8 cellular contexts compared by ENCODE assay signal in the genomic region with DNA sequence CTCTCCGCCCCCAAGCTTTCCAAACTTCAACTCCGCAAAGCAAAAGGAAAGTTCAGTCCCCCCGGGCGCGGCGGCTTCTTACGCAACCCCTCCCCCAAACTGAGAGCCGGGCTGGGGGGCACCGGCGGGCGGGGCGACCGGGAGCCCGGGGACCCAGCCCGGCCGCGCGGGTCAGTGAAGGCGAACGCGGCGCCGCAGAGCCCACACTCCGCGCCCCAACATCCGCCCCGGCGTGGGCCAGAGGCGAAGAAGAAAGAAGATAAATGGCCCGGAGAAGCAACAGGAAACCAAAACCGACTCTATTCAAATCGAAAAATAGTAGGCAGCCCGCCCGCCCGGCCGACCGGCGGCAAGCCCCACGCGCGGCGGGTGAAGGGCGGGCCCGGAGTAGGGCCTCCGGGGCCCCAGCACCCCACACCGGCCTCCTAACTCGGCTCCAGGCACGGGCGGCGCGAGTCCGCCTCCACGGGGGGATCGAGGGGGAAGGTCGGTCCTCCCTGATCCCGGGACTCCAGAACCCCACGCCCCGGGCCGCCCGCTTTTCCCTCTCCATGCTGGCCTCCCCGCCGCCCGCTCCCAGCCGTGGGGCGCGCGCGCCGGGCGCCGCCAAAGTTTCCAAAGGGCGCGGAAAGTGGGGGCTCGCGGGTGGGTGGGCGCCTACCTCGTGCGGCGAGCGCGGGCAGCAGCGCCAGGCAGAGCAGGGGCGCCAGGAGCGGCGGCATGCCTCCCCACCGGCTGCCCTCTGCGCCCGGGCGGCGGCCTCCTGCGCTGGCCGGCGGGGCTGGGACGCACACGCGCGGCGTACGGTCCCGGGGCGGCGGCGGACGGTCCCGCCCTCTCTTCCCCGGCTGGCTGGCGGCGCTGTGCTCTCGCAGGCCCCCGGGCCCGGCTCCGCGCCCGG. TPM values are rescaled to one million over a fixed set of nuclear protein-coding genes. Genes with fewer than 3 reads are reported as not detected.
DNase-seq lines count a peak whose midpoint lies in the region; ATAC-seq and TF ChIP-seq lines count a peak whose summit lies in the region.

No MANE protein-coding gene starts in this region.

- no peaks in the 10 kb centered on the region for H3K27me3 Mint-ChIP-seq in memory B cell
- H3K27me3 Mint-ChIP-seq in stimulated activated naive CD8-positive, alpha-beta T cell treated with anti-CD3 and anti-CD28 coated beads, Interleukin-15, Interleukin-2, amounts not matched to agents 100 ng/mL and 50 ng/mL, for 24 hours, result no peaks in the 10 kb centered on the region

- H3K27ac ChIP-seq in breast epithelium, result peak overlapping the region; percentile 93 to 99

- H3K4me1 Mint-ChIP-seq in memory B cell, result peaks cover 15% of the 10 kb centered on the region
- peaks cover 48% of the 10 kb centered on the region for H3K4me1 Mint-ChIP-seq in stimulated activated naive CD8-positive, alpha-beta T cell treated with anti-CD3 and anti-CD28 coated beads, Interleukin-15, Interleukin-2, amounts not matched to agents 100 ng/mL and 50 ng/mL, for 24 hours (ENCODE audit: low read depth)

- no peak overlapping the region for H3K27ac Mint-ChIP-seq in memory B cell
- H3K27ac Mint-ChIP-seq in stimulated activated naive CD8-positive, alpha-beta T cell treated with anti-CD3 and anti-CD28 coated beads, Interleukin-15, Interleukin-2, amounts not matched to agents 100 ng/mL and 50 ng/mL, for 24 hours, result peak overlapping the region; percentile 79

- H3K9me3 Mint-ChIP-seq in memory B cell, result no peaks in the 10 kb centered on the region
- no peaks in the 10 kb centered on the region for H3K9me3 Mint-ChIP-seq in stimulated activated naive CD8-positive, alpha-beta T cell treated with anti-CD3 and anti-CD28 coated beads, Interleukin-15, Interleukin-2, amounts not matched to agents 100 ng/mL and 50 ng/mL, for 24 hours

- no peaks in the 10 kb centered on the region for H3K27me3 ChIP-seq in breast epithelium

- ATAC-seq in GM19025 (IDR thresholded peaks at IDR 0.05; ENCODE audit: low read depth, unreplicated experiment), result peak; percentile 23
- peak; percentile 21 for ATAC-seq in HG03097 (IDR thresholded peaks at IDR 0.05; ENCODE audit: low FRiP score, unreplicated experiment)
- ATAC-seq in memory B cell (ENCODE audit: low read depth), result peak; percentile 20

- no peak for TF ChIP-seq POLR2A in breast epithelium (IDR thresholded peaks at IDR 0.05)

- peak; percentile 36 for DNase-seq in UCSD-AML1 (lab: John Stamatoyannopoulos, UW; ENCODE audit: unreplicated experiment)
- DNase-seq in breast epithelium (ENCODE audit: low spot score in 2 of 2), result no peak
- peak in 1 of 2 donors; percentile 65 for DNase-seq in memory B cell (ENCODE audit: low spot score in 2 of 2)
- no peak for DNase-seq in NCI-H2029 (lab: John Stamatoyannopoulos, UW)
- DNase-seq in T1000 (lab: John Stamatoyannopoulos, UW), result no peak

- H3K4me1 ChIP-seq in breast epithelium, result peaks cover 9 to 15% of the 10 kb centered on the region in 2 donors

- intact Hi-C loops in breast epithelium (cut with DNase I; ENCODE audit: low total_unique reads), result no loop called here

- no peaks in the 10 kb centered on the region for H3K36me3 ChIP-seq in breast epithelium

- H3K9me3 ChIP-seq in breast epithelium, result no peaks in the 10 kb centered on the region

- no peak for TF ChIP-seq CTCF in breast epithelium (IDR thresholded peaks at IDR 0.05)

- peaks cover 2% of the 10 kb centered on the region for H3K36me3 Mint-ChIP-seq in memory B cell
- peaks cover 23% of the 10 kb centered on the region for H3K36me3 Mint-ChIP-seq in stimulated activated naive CD8-positive, alpha-beta T cell treated with anti-CD3 and anti-CD28 coated beads, Interleukin-15, Interleukin-2, amounts not matched to agents 100 ng/mL and 50 ng/mL, for 24 hours (ENCODE audit: low read depth)

- peak overlapping the region; percentile 80 to 83 (median 82) for H3K4me3 ChIP-seq in breast epithelium

- peak overlapping the region; percentile 93 for H3K4me3 Mint-ChIP-seq in memory B cell
- peak overlapping the region; percentile 92 for H3K4me3 Mint-ChIP-seq in stimulated activated naive CD8-positive, alpha-beta T cell treated with anti-CD3 and anti-CD28 coated beads, Interleukin-15, Interleukin-2, amounts not matched to agents 100 ng/mL and 50 ng/mL, for 24 hours

RNA-seq across cellular contexts. Expression of gene NOTCH1, which starts 0.5 kb away (rescaled TPM):
- 10 to 100 TPM; 12.6 to 33.8 (median 21.1) TPM for total RNA-seq in breast epithelium
